ENCODE assay signal across 19 cellular contexts in the genomic region with DNA sequence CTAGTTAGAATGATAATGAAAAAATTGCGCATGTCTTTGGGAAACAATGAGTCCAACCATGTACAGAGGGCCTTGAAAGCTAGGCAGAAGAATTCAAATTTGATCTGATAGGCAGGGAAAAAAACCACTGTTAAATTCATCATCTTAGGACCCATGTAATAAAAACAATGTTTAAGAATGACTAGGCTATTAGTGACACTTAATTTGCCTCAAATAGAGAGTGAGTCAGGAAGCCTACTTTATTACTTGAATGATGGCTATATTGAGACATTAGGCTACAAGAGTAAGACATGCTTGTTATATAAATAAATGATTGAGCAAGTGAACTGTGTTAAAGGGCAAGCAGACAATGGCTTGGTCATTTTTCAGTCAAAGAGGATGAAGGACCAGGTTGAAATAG.
DNase-seq lines count a peak whose midpoint lies in the region; ATAC-seq and TF ChIP-seq lines count a peak whose summit lies in the region.
"Had no signal": no experiment of that assay in that cellular context is flagged by ENCODE, and none has a peak within 500 bp of the region (broad histone marks: within the 10 kb centered on the region; RNA-seq: fewer than 3 reads in every experiment).

No MANE protein-coding gene starts in this region.

- H3K27me3 Mint-ChIP-seq in activated CD4-positive, alpha-beta memory T cell treated with anti-CD3 and anti-CD28 coated beads, Interleukin-2, amount 10 ng/mL, durations not matched to agents 7 days and 5 days, result no peaks in the 10 kb centered on the region

- in situ Hi-C loops in astrocyte of the cerebellum (cut with HindIII; ENCODE audit: low sequenced_read_pairs), result no loop called here

- intact Hi-C loops in heart right ventricle (cut with DNase I), result loop anchor here in 2 of 10 donors (10.0 kb wide), 2 partner anchors 174 to 184 kb away; no protein-coding TSS in a partner anchor
- intact Hi-C loops in Right ventricle myocardium inferior (cut with DNase I), result loop anchor here (5.0 to 10.0 kb wide), 3 partner anchors 64 to 177 kb away; no protein-coding TSS in a partner anchor
- intact Hi-C loops in left lung (cut with DNase I), result no loop called here

- H3K27ac ChIP-seq in heart right ventricle (peak overlapping the region in 8 of 10 donors; percentile 23 to 62 (median 55)), left lung (no peak overlapping the region)
- H3K27ac ChIP-seq: epithelial cell of prostate, pancreas, upper lobe of right lung had no signal

- no peaks in the 10 kb centered on the region for H3K36me3 ChIP-seq in heart right ventricle
- no peaks in the 10 kb centered on the region for H3K36me3 ChIP-seq in left lung
- H3K36me3 ChIP-seq: upper lobe of right lung had no signal

- H3K9me3 Mint-ChIP-seq in activated CD4-positive, alpha-beta memory T cell treated with anti-CD3 and anti-CD28 coated beads, Interleukin-2, amount 10 ng/mL, durations not matched to agents 7 days and 5 days, result no peaks in the 10 kb centered on the region
- H3K9me3 Mint-ChIP-seq: CD8-positive, alpha-beta T cell had no signal

- no peak overlapping the region for H3K4me3 Mint-ChIP-seq in activated CD4-positive, alpha-beta memory T cell treated with anti-CD3 and anti-CD28 coated beads, Interleukin-2, amount 10 ng/mL, durations not matched to agents 7 days and 5 days
- H3K4me3 Mint-ChIP-seq: CD8-positive, alpha-beta T cell had no signal

- no peaks in the 10 kb centered on the region for H3K36me3 Mint-ChIP-seq in activated CD4-positive, alpha-beta memory T cell treated with anti-CD3 and anti-CD28 coated beads, Interleukin-2, amount 10 ng/mL, durations not matched to agents 7 days and 5 days (ENCODE audit: low read depth)
- H3K36me3 Mint-ChIP-seq: CD8-positive, alpha-beta T cell had no signal

- H3K4me1 Mint-ChIP-seq in activated CD4-positive, alpha-beta memory T cell treated with anti-CD3 and anti-CD28 coated beads, Interleukin-2, amount 10 ng/mL, durations not matched to agents 7 days and 5 days, result no peaks in the 10 kb centered on the region

- CTCF ChIA-PET in activated CD4-positive, alpha-beta memory T cell treated with anti-CD3 and anti-CD28 coated beads, Interleukin-2, amount 10 ng/mL, durations not matched to agents 7 days and 5 days (lab: Charles Lee), result interaction anchor here (1.1 kb wide), 1 partner anchor 9 kb away, joined by 3 read pairs; no protein-coding TSS in a partner anchor

- ATAC-seq in heart right ventricle (peak in 5 of 8 donors; percentile 43 to 86 (median 62)), Right ventricle myocardium inferior (no peak), HG03571 (IDR thresholded peaks at IDR 0.05; ENCODE audit: unreplicated experiment) (no peak), left lung (no peak), HG03039 (IDR thresholded peaks at IDR 0.05; ENCODE audit: unreplicated experiment) (no peak)
- ATAC-seq: CD8-positive, alpha-beta T cell; GM12878; left colon; pancreas; stimulated activated naive CD8-positive, alpha-beta T cell treated with anti-CD3 and anti-CD28 coated beads, Interleukin-15, Interleukin-2, amounts not matched to agents 100 U/mL and 50 U/mL, for 24 hours; upper lobe of right lung had no signal

- peaks cover 0 to 23% (median 9%) of the 10 kb centered on the region in 9 donors for H3K4me1 ChIP-seq in heart right ventricle
- H3K4me1 ChIP-seq in left lung, result no peaks in the 10 kb centered on the region
- H3K4me1 ChIP-seq: pancreas, upper lobe of right lung had no signal

- H3K27ac Mint-ChIP-seq in activated CD4-positive, alpha-beta memory T cell treated with anti-CD3 and anti-CD28 coated beads, Interleukin-2, amount 10 ng/mL, durations not matched to agents 7 days and 5 days, result no peak overlapping the region
- H3K27ac Mint-ChIP-seq: CD8-positive, alpha-beta T cell had no signal

- no peak for TF ChIP-seq CTCF in heart right ventricle (IDR thresholded peaks at IDR 0.05)
- no peak for TF ChIP-seq CTCF in astrocyte of the cerebellum (IDR thresholded peaks at IDR 0.05; ENCODE audit: low read depth, low read length, missing control alignments)
- TF ChIP-seq CTCF in left lung (IDR thresholded peaks at IDR 0.05), result no peak

- H3K27me3 ChIP-seq in heart right ventricle, result no peaks in the 10 kb centered on the region
- no peaks in the 10 kb centered on the region for H3K27me3 ChIP-seq in left lung
- H3K27me3 ChIP-seq: pancreas, upper lobe of right lung had no signal

- WGBS in heart right ventricle, 2 donors, result 96 to 97% methylated on average over 1 of the region's 1 CpG

- no peak overlapping the region for H3K4me3 ChIP-seq in heart right ventricle
- no peak overlapping the region for H3K4me3 ChIP-seq in astrocyte of the cerebellum (ENCODE audit: low read depth, low read length)
- H3K4me3 ChIP-seq in left lung, result no peak overlapping the region
- H3K4me3 ChIP-seq: GM12878, pancreas, upper lobe of right lung had no signal

- H3K9me3 ChIP-seq in heart right ventricle (no peaks in the 10 kb centered on the region), left lung (no peaks in the 10 kb centered on the region)
- H3K9me3 ChIP-seq: pancreas, upper lobe of right lung had no signal

- POLR2A ChIA-PET in activated CD4-positive, alpha-beta memory T cell treated with anti-CD3 and anti-CD28 coated beads, Interleukin-2, amount 10 ng/mL, durations not matched to agents 7 days and 5 days (lab: Charles Lee), result no interaction called here

- DNase-seq in heart right ventricle (no peak), Right ventricle myocardium inferior (ENCODE audit: missing footprints) (no peak), astrocyte of the cerebellum (ENCODE audit: low read depth) (peak; percentile 60), iris pigment epithelial cell (ENCODE audit: low read depth) (peak; percentile 65), left lung (no peak)
- DNase-seq in activated CD4-positive, alpha-beta memory T cell treated with anti-CD3 and anti-CD28 coated beads, Interleukin-2, amount 10 ng/mL, durations not matched to agents 7 days and 5 days, result no peak
- DNase-seq: activated effector memory CD4-positive, alpha-beta T cell treated with anti-CD3 and anti-CD28 coated beads, Interleukin-2, amount 50 U/mL, for 16 hours; CD8-positive, alpha-beta T cell; cortex of kidney; left colon; NCI-H1436 treated with DMSO at 0.1 percent for 48 hours; NCI-H226; pancreas; stimulated activated naive CD8-positive, alpha-beta T cell treated with anti-CD3 and anti-CD28 coated beads, Interleukin-15, Interleukin-2, amounts not matched to agents 100 U/mL and 50 U/mL, for 24 hours; upper lobe of right lung had no signal

Comparison
In these comparisons a context has a peak if more than half of its experiments do, and no peak if none do; other contexts are left out.
1. ATAC-seq: peak in heart right ventricle (5 of 8); none in Right ventricle myocardium inferior (single experiment), HG03571 (single experiment), left lung (single experiment) and HG03039 (single experiment).
2. DNase-seq: peak in astrocyte of the cerebellum (single experiment) and iris pigment epithelial cell (single experiment); none in heart right ventricle (0 of 2), Right ventricle myocardium inferior (single experiment), left lung (0 of 2) and activated CD4-positive, alpha-beta memory T cell treated with anti-CD3 and anti-CD28 coated beads, Interleukin-2, amount 10 ng/mL, durations not matched to agents 7 days and 5 days (single experiment).
3. H3K27ac ChIP-seq: peak in heart right ventricle (8 of 10); none in left lung (0 of 2).